In the genomic region with DNA sequence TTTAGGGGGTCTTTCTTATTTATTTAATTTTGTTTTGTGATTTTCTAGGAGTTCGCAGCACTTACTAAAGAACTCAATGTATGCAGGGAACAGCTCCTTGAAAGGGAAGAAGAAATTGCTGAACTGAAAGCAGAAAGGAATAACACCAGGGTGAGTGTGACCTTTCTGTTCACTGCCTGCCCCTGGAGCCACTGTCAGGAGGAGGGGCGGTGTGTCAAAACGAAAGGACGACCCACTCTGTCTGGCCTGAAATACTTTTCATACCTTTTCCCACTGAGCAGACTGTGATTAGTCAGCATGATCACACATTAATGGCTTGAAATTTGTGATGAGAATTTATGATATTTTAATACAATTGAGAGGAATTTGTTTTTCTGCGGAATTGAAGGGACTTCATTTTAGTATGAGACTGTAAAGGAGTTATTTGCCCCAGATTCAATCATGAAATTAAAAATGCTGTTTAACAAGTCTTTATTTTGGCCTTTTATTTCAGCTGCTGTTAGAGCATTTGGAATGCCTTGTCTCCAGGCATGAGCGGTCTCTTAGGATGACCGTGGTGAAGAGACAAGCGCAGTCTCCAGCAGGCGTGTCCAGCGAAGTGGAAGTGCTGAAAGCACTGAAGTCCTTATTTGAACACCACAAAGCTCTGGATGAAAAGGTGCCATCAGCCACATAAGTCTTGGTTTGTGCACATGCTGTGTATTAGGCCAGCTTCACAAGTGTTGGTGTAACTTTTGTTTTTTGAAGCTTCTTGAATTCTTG, we compare ENCODE assay signal across 13 cellular contexts. TPM values are rescaled to one million over a fixed set of nuclear protein-coding genes. Genes with fewer than 3 reads are reported as not detected.
A peak's percentile ranks its signal among the peaks of the same experiment; 100 is the strongest.
DNase-seq lines count a peak whose midpoint lies in the region; ATAC-seq and TF ChIP-seq lines count a peak whose summit lies in the region.
"Had no signal": no experiment of that assay in that cellular context is flagged by ENCODE, and none has a peak within 500 bp of the region (broad histone marks: within the 10 kb centered on the region; RNA-seq: fewer than 3 reads in every experiment).

No MANE protein-coding gene starts in this region.

- H2BK15ac ChIP-seq in IMR-90 (ENCODE audit: low read depth, low read length) (no peak overlapping the region), mesenchymal stem cell (ENCODE audit: low read depth, poor library complexity, severe bottlenecking) (no peak overlapping the region)

- H3K18ac ChIP-seq in IMR-90 (ENCODE audit: low read depth, low read length) (no peak overlapping the region), mesenchymal stem cell (ENCODE audit: low read depth in 1 of 2, low read length in 2 of 2) (no peak overlapping the region)

- DNase-seq in ACHN (peak; percentile 41), GM19238 (ENCODE audit: insufficient read length, low spot score) (peak; percentile 40), IMR-90 (no peak), mesenchymal stem cell (peak; percentile 45), foreskin melanocyte (no peak), omental fat pad (ENCODE audit: low spot score) (no peak), NCI-H146 treated with DMSO at 0.1 percent for 48 hours (lab: John Stamatoyannopoulos, UW; ENCODE audit: unreplicated experiment) (no peak)
- DNase-seq: activated CD4-positive, alpha-beta T cell treated with anti-CD3 and anti-CD28 coated beads for 4 hours; body of pancreas; CD4-positive, alpha-beta T cell; head of caudate nucleus; RPMI8226 had no signal

- H3K9me3 ChIP-seq in IMR-90 (ENCODE audit: control insufficient read depth, insufficient read depth, low read length) (no peaks in the 10 kb centered on the region), mesenchymal stem cell (ENCODE audit: control insufficient read depth, low read length) (no peaks in the 10 kb centered on the region)
- H3K9me3 ChIP-seq: body of pancreas had no signal

- CTCF ChIA-PET in IMR-90 (lab: Yijun Ruan, JAX) = no interaction called here

- no peak overlapping the region for H3K56ac ChIP-seq in IMR-90 (ENCODE audit: extremely low read depth, insufficient read depth, low read length)

- H4K20me1 ChIP-seq in IMR-90 (ENCODE audit: insufficient read depth, low read length) = no peaks in the 10 kb centered on the region

- dilution Hi-C loops in IMR-90 (cut with HindIII; ENCODE audit: low sequenced_read_pairs, unreplicated experiment) = no loop called here

- H4K5ac ChIP-seq in IMR-90 (ENCODE audit: low read depth, low read length) = peak overlapping the region; percentile 8; the same call in 1 of the 2 replicates

- H4K8ac ChIP-seq in IMR-90 (ENCODE audit: low read depth in 2 of 2, low read length in 2 of 2) (peak overlapping the region in 1 of 2 experiments; percentile 68; a peak in 2 of 4 replicates), mesenchymal stem cell (ENCODE audit: low read length) (no peak overlapping the region)

- H3K27ac ChIP-seq in IMR-90 (ENCODE audit: insufficient read depth, low read length) (peak overlapping the region; percentile 25; the same call in 1 of the 2 replicates), mesenchymal stem cell (ENCODE audit: low read length, poor library complexity, severe bottlenecking) (peak overlapping the region; percentile 91)

- H3K27me3 ChIP-seq in IMR-90 (ENCODE audit: control insufficient read depth, insufficient read depth, low read length) (no peaks in the 10 kb centered on the region), mesenchymal stem cell (ENCODE audit: control insufficient read depth in 1 of 2, insufficient read depth in 1 of 2, low read length in 2 of 2) (no peaks in the 10 kb centered on the region)
- H3K27me3 ChIP-seq: body of pancreas had no signal

- peak overlapping the region; percentile 66 for H3K23ac ChIP-seq in IMR-90 (ENCODE audit: low read depth, low read length)
- H3K23ac ChIP-seq in mesenchymal stem cell (ENCODE audit: low read length in 2 of 2) = no peak overlapping the region

- H2AFZ ChIP-seq in IMR-90 (replicated peaks; ENCODE audit: low read length, poor library complexity) (no peak overlapping the region), mesenchymal stem cell (ENCODE audit: low read depth, low read length) (no peak overlapping the region)

- H3K4ac ChIP-seq in IMR-90 (ENCODE audit: low read depth, low read length) = no peak overlapping the region
- no peak overlapping the region for H3K4ac ChIP-seq in mesenchymal stem cell (ENCODE audit: low read depth in 1 of 2, low read length in 2 of 2)

- peaks cover 18% of the 10 kb centered on the region for H3K9me1 ChIP-seq in IMR-90 (ENCODE audit: insufficient read depth, low read length)

- WGBS in IMR-90 (ENCODE audit: extremely low coverage in 2 of 2, insufficient read length in 1 of 2), 2 experiments = 100% methylated on average over 1 of the region's 10 CpGs; no CpG with 5 or more reads in 1 of the 2 experiments
- WGBS in mesenchymal stem cell = 76% methylated on average over 10 of the region's 10 CpGs

- H3K4me1 ChIP-seq in IMR-90 (ENCODE audit: control insufficient read depth, insufficient read depth, low read length) (peaks cover 14% of the 10 kb centered on the region), mesenchymal stem cell (ENCODE audit: control insufficient read depth, insufficient read depth, low read depth, low read length) (peaks cover 24% of the 10 kb centered on the region)
- H3K4me1 ChIP-seq: body of pancreas had no signal

- H3K9ac ChIP-seq in IMR-90 (ENCODE audit: low read depth, low read length) (no peak overlapping the region), mesenchymal stem cell (ENCODE audit: low read length) (peak overlapping the region; percentile 56)

- peak overlapping the region; percentile 41 for H2BK5ac ChIP-seq in IMR-90 (ENCODE audit: low read depth, low read length, poor library complexity, severe bottlenecking)
- H2BK5ac ChIP-seq in mesenchymal stem cell (ENCODE audit: low read depth, low read length, poor library complexity, severe bottlenecking) = no peak overlapping the region

- no peak overlapping the region for H2AK9ac ChIP-seq in IMR-90 (replicated peaks; ENCODE audit: low read depth, low read length, poor library complexity)

- peak overlapping the region; percentile 54 to 57 for H2BK12ac ChIP-seq in mesenchymal stem cell (ENCODE audit: low read length in 2 of 2)

- H3K4me2 ChIP-seq in IMR-90 (ENCODE audit: low read depth, low read length) = peak overlapping the region; percentile 12; the same call in 1 of the 2 replicates
- H3K4me2 ChIP-seq in mesenchymal stem cell (ENCODE audit: low read length, poor library complexity, severe bottlenecking) = peak overlapping the region; percentile 34

- H3K36me3 ChIP-seq in IMR-90 (ENCODE audit: control insufficient read depth, insufficient read depth, low read length) = peaks cover 19% of the 10 kb centered on the region
- peaks cover 14 to 53% of the 10 kb centered on the region in 2 experiments for H3K36me3 ChIP-seq in mesenchymal stem cell (ENCODE audit: control insufficient read depth in 1 of 2, insufficient read depth in 2 of 2, low read depth in 1 of 2, low read length in 2 of 2)

- in situ Hi-C loops in ACHN (cut with HindIII; ENCODE audit: low pct_ligation_motif_present, low pct_unique_long_range_greater_than_20kb, low sequenced_read_pairs) = no loop called here
- in situ Hi-C loops in IMR-90 (cut with MboI; ENCODE audit: low sequenced_read_pairs) = no loop called here

- POLR2A ChIA-PET in IMR-90 (lab: Charles Lee; ENCODE audit: unreplicated experiment) = no interaction called here

- H2BK120ac ChIP-seq in IMR-90 (ENCODE audit: low read depth, low read length) = 0 out of 2 replicates have a peak overlapping the region, but pooled peaks have one; percentile 2
- H2BK120ac ChIP-seq in mesenchymal stem cell (ENCODE audit: low read depth, low read length) = no peak overlapping the region

- H2AK5ac ChIP-seq in IMR-90 (ENCODE audit: low read depth, low read length) = no peak overlapping the region
- no peak overlapping the region for H2AK5ac ChIP-seq in mesenchymal stem cell (ENCODE audit: low read length, severe bottlenecking)

- TF ChIP-seq POLR2A in IMR-90 (IDR thresholded peaks at IDR 0.05; ENCODE audit: low read depth, low read length) = no peak

- ATAC-seq in IMR-90 (ENCODE audit: low read depth) (peak; percentile 38), esophagus mucosa (no peak), omental fat pad (ENCODE audit: low FRiP score) (no peak)
- ATAC-seq: body of pancreas had no signal

- no peak overlapping the region for H2BK20ac ChIP-seq in IMR-90 (ENCODE audit: low read depth, low read length)

- BruUV-seq in IMR-90 (replicated peaks; lab: Mats Ljungman, UMichigan) = no TSS peak

- no peak for TF ChIP-seq RAD21 in IMR-90 (IDR thresholded peaks at IDR 0.05; ENCODE audit: low read length)

- H3K4me3 ChIP-seq in IMR-90 (ENCODE audit: insufficient read depth, low read depth, low read length) (no peak overlapping the region), mesenchymal stem cell (ENCODE audit: insufficient read depth in 1 of 2, low read depth in 1 of 2, low read length in 2 of 2) (no peak overlapping the region)
- H3K4me3 ChIP-seq: body of pancreas had no signal

- TF ChIP-seq CTCF in IMR-90 (conservative IDR thresholded peaks at IDR 0.05; ENCODE audit: low read depth, low read length) = no peak
- TF ChIP-seq CTCF in omental fat pad (IDR thresholded peaks at IDR 0.05) = no peak

- 0 out of 2 replicates have a peak overlapping the region, but pooled peaks have one; percentile 22 for H4K91ac ChIP-seq in IMR-90 (ENCODE audit: insufficient read depth, low read depth, low read length)
- peak overlapping the region; percentile 61 for H4K91ac ChIP-seq in mesenchymal stem cell (ENCODE audit: low read length)

- H3K14ac ChIP-seq in IMR-90 (replicated peaks; ENCODE audit: low read depth, low read length) = peak overlapping the region; percentile 56; the same call in 1 of the 2 replicates
- H3K14ac ChIP-seq in mesenchymal stem cell (ENCODE audit: low read length in 2 of 2) = no peak overlapping the region

- intact Hi-C loops in IMR-90 (cut with micrococcal nuclease) = loop anchor here (10.0 kb wide), 1 partner anchor 120 kb away; a partner anchor contains a TSS

- H3K79me1 ChIP-seq in IMR-90 (ENCODE audit: low read depth in 1 of 2, low read length in 2 of 2) = peaks cover 0 to 55% of the 10 kb centered on the region in 2 experiments
- peaks cover 30% of the 10 kb centered on the region for H3K79me1 ChIP-seq in mesenchymal stem cell (replicated peaks; ENCODE audit: low read length, poor library complexity, severe bottlenecking)

TF ChIP-seq in IMR-90, 13 proteins besides CTCF, POLR2A, EP300 and RAD21:
- no peak for TF ChIP-seq FOS (IDR thresholded peaks at IDR 0.05; ENCODE audit: low read depth, low read length)

RNA-seq across cellular contexts. Expression of a gene that starts 54.0 kb away (rescaled TPM):
- total RNA-seq in IMR-90 (2012; rRNA removed) (25.6 and 33.9 TPM in 2 replicates), esophagus mucosa (25.1 TPM), omental fat pad (100 to 1,000 TPM in 1 of 4 donors, 10 to 100 TPM in 3; 58.3 to 119 (median 84.7) TPM)
- 37.2 and 46.4 TPM in 2 replicates for polyA plus RNA-seq in IMR-90 (2012; rRNA removed)
- polyA plus RNA-seq in IMR-90 (2012; cell fraction: cytosol; rRNA removed) = 18.8 and 31.7 TPM in 2 replicates
- polyA plus RNA-seq in IMR-90 (2012; cell fraction: nucleus; rRNA removed; ENCODE audit: low replicate concordance) = 64.7 and 95.6 TPM in 2 replicates
- 25.2 TPM for polyA plus RNA-seq in mesenchymal stem cell (2013, experiment 1 of 2)
- polyA plus RNA-seq in mesenchymal stem cell (2013, experiment 2 of 2) = 25.0 TPM

Comparison
In these comparisons a context has a peak if more than half of its experiments do, and no peak if none do; other contexts are left out.
1. DNase-seq: peak in ACHN (single experiment), GM19238 (single experiment) and mesenchymal stem cell (single experiment); none in IMR-90 (single experiment), foreskin melanocyte (single experiment), omental fat pad (single experiment) and NCI-H146 treated with DMSO at 0.1 percent for 48 hours (single experiment).